ENCODE assay signal across 8 cellular contexts in the genomic region with DNA sequence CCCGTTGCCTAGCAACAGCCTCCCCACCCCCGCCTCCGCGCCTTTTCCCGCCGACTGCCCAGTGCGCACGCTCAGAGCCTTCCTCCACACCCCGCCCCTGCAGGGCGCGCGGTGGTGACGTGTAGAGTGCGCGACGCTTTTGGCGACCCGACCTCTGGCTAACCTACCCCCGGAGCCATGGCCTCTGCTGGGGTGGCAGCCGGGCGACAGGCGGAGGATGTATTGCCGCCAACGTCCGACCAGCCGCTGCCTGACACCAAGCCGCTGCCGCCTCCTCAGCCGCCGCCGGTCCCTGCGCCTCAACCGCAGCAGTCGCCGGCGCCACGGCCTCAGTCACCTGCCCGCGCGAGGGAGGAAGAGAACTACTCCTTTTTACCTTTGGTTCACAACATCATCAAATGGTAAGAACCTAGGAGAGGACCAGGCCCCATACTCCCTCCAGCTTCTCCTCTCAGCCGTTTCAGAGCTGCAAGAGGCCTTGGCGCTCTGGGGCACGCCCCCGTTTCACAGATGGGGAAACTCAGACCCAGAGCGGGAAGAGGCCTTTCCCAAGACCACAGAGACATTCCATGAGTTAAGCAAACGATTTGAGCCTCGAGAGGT. TPM values are rescaled to one million over a fixed set of nuclear protein-coding genes. Genes with fewer than 3 reads are reported as not detected.
DNase-seq lines count a peak whose midpoint lies in the region; TF ChIP-seq lines count a peak whose summit lies in the region.

A gene with protein sequence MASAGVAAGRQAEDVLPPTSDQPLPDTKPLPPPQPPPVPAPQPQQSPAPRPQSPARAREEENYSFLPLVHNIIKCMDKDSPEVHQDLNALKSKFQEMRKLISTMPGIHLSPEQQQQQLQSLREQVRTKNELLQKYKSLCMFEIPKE (plus strand): TSS at position 136 of the 603 bp plus-strand sequence. CDS start 42 bp downstream, at position 178.

- H3K27ac Mint-ChIP-seq in activated naive CD8-positive, alpha-beta T cell treated with anti-CD3 and anti-CD28 coated beads for 36 hours, result peak within 1 kb of the TSS; percentile 88
- H3K27ac Mint-ChIP-seq in glutamatergic neuron (ENCODE audit: unreplicated experiment), result peak within 1 kb of the TSS; percentile 97

- H3K9me2 ChIP-seq in SU-DHL-6 (replicated peaks; ENCODE audit: insufficient read depth, low read length), result no peaks in the 10 kb centered on the region

- H4K20me1 ChIP-seq in SU-DHL-6 (ENCODE audit: low read depth, low read length), result no peaks in the 10 kb centered on the region
- peaks cover 4% of the 10 kb centered on the region for H4K20me1 ChIP-seq in osteoblast (ENCODE audit: insufficient read depth, low read length)

- POLR2A ChIA-PET in HEK293T (lab: Yijun Ruan, JAX), result no interaction called here

- no peaks in the 10 kb centered on the region for H3K9me3 ChIP-seq in SU-DHL-6 (ENCODE audit: insufficient read depth, low read length)
- no peaks in the 10 kb centered on the region for H3K9me3 ChIP-seq in osteoblast (ENCODE audit: low read depth, low read length)

- peak within 1 kb of the TSS; percentile 92 for H3K4me3 Mint-ChIP-seq in activated naive CD8-positive, alpha-beta T cell treated with anti-CD3 and anti-CD28 coated beads for 36 hours
- H3K4me3 Mint-ChIP-seq in glutamatergic neuron (ENCODE audit: unreplicated experiment), result peak within 1 kb of the TSS; percentile 95

- no peak for TF ChIP-seq CTCF in SU-DHL-6 (IDR thresholded peaks at IDR 0.05; ENCODE audit: insufficient read depth, low read length, poor library complexity, severe bottlenecking)
- TF ChIP-seq CTCF in glutamatergic neuron (IDR thresholded peaks at IDR 0.05; ENCODE audit: partially characterized antibody, unreplicated experiment), result no peak
- TF ChIP-seq CTCF in osteoblast (IDR thresholded peaks at IDR 0.05; ENCODE audit: extremely low read depth, low read depth, low read length), result no peak

- peaks cover 7% of the 10 kb centered on the region for H3K27me3 Mint-ChIP-seq in activated naive CD8-positive, alpha-beta T cell treated with anti-CD3 and anti-CD28 coated beads for 36 hours
- H3K27me3 Mint-ChIP-seq in glutamatergic neuron (ENCODE audit: unreplicated experiment), result peaks cover 3% of the 10 kb centered on the region

- DNase-seq in EH (ENCODE audit: low read depth) (peak; percentile 87), HEK293T (ENCODE audit: extremely low spot score) (peak; percentile 99), NCI-H1105 (lab: John Stamatoyannopoulos, UW) (peak; percentile 98), glutamatergic neuron (peak; percentile 96), osteoblast (ENCODE audit: insufficient read length, low spot score, missing footprints) (peak; percentile 98)
- peak; percentile 95 for DNase-seq in activated naive CD8-positive, alpha-beta T cell treated with anti-CD3 and anti-CD28 coated beads for 36 hours

- H3K9me3 Mint-ChIP-seq in activated naive CD8-positive, alpha-beta T cell treated with anti-CD3 and anti-CD28 coated beads for 36 hours, result no peaks in the 10 kb centered on the region
- peaks cover 5% of the 10 kb centered on the region for H3K9me3 Mint-ChIP-seq in glutamatergic neuron (ENCODE audit: unreplicated experiment)

- H3K4me2 ChIP-seq in SU-DHL-6 (ENCODE audit: low read depth, low read length, poor library complexity, severe bottlenecking), result peak within 1 kb of the TSS; percentile 84
- H3K4me2 ChIP-seq in osteoblast (ENCODE audit: insufficient read depth, low read length), result peak within 1 kb of the TSS; percentile 96

- CTCF ChIA-PET in HEK293T (lab: Yijun Ruan, JAX), result no interaction called here

- H3K36me3 Mint-ChIP-seq in activated naive CD8-positive, alpha-beta T cell treated with anti-CD3 and anti-CD28 coated beads for 36 hours, result peaks cover 9% of the 10 kb centered on the region
- no peaks in the 10 kb centered on the region for H3K36me3 Mint-ChIP-seq in glutamatergic neuron (ENCODE audit: unreplicated experiment)

- H3K27me3 ChIP-seq in SU-DHL-6 (ENCODE audit: low read length), result no peaks in the 10 kb centered on the region
- peaks cover 21% of the 10 kb centered on the region for H3K27me3 ChIP-seq in osteoblast (ENCODE audit: insufficient read depth, low read length)

- peaks cover 42% of the 10 kb centered on the region for H3K4me1 Mint-ChIP-seq in activated naive CD8-positive, alpha-beta T cell treated with anti-CD3 and anti-CD28 coated beads for 36 hours
- H3K4me1 Mint-ChIP-seq in glutamatergic neuron (ENCODE audit: low read depth, unreplicated experiment), result peaks cover 28% of the 10 kb centered on the region

- H3K79me2 ChIP-seq in SU-DHL-6 (ENCODE audit: insufficient read depth, low read length) (peaks cover 48% of the 10 kb centered on the region), osteoblast (ENCODE audit: insufficient read depth, low read length) (peaks cover 50% of the 10 kb centered on the region)

- H2AFZ ChIP-seq in SU-DHL-6 (ENCODE audit: low read depth, low read length, severe bottlenecking) (peak within 1 kb of the TSS; percentile 76), osteoblast (ENCODE audit: low read length) (peak within 1 kb of the TSS; percentile 93)

- H3K9ac ChIP-seq in SU-DHL-6 (ENCODE audit: low read length), result peak within 1 kb of the TSS; percentile 70

- peaks cover 14% of the 10 kb centered on the region for H3K4me1 ChIP-seq in osteoblast (ENCODE audit: insufficient read depth, low read length)

- H3K4me3 ChIP-seq in SU-DHL-6 (ENCODE audit: insufficient read depth, low read length, poor library complexity, severe bottlenecking) (peak within 1 kb of the TSS; percentile 71), osteoblast (ENCODE audit: insufficient read depth, low read length) (peak within 1 kb of the TSS; percentile 99)

- peaks cover 2% of the 10 kb centered on the region; the same call in 1 of the 2 replicates for H3F3A ChIP-seq in SU-DHL-6 (ENCODE audit: insufficient read depth)

- H3K27ac ChIP-seq in SU-DHL-6 (ENCODE audit: low read depth, low read length), result peak within 1 kb of the TSS; percentile 11
- H3K27ac ChIP-seq in osteoblast (ENCODE audit: low read depth, low read length), result peak within 1 kb of the TSS; percentile 94
- peak within 1 kb of the TSS; percentile 62 for H3K27ac ChIP-seq in temporal lobe (ENCODE audit: low read depth, low read length)

- H3K36me3 ChIP-seq in SU-DHL-6 (ENCODE audit: low read length) (no peaks in the 10 kb centered on the region), osteoblast (ENCODE audit: insufficient read depth, low read length) (no peaks in the 10 kb centered on the region)

TF ChIP-seq in HEK293T, 16 proteins besides CTCF, POLR2A, EP300 and RAD21:
- TF ChIP-seq ELF4 (IDR thresholded peaks at IDR 0.05) (no peak), L3MBTL2 (conservative IDR thresholded peaks at IDR 0.05) (peak; percentile 26)

RNA-seq across cellular contexts. Expression of the gene that starts here (rescaled TPM):
- 10 to 100 TPM; 13.8 to 15.0 TPM for total RNA-seq in activated naive CD8-positive, alpha-beta T cell treated with anti-CD3 and anti-CD28 coated beads for 36 hours
- total RNA-seq in glutamatergic neuron (ENCODE audit: unreplicated experiment) (23.2 TPM), osteoblast (15.6 and 17.0 TPM in 2 replicates), temporal lobe (10.8 TPM)

Comparison
In these comparisons a context has a peak if more than half of its experiments do, and no peak if none do; other contexts are left out.
1. Peak in every context shown above with its lines: DNase-seq, H3K4me3 ChIP-seq and H3K27ac ChIP-seq.
2. H3K27ac ChIP-seq: peak in every context shown above with its lines; median percentile 94 in osteoblast; 62 in temporal lobe; 11 in SU-DHL-6.